ENCODE assay signal across 10 cellular contexts in the genomic region with DNA sequence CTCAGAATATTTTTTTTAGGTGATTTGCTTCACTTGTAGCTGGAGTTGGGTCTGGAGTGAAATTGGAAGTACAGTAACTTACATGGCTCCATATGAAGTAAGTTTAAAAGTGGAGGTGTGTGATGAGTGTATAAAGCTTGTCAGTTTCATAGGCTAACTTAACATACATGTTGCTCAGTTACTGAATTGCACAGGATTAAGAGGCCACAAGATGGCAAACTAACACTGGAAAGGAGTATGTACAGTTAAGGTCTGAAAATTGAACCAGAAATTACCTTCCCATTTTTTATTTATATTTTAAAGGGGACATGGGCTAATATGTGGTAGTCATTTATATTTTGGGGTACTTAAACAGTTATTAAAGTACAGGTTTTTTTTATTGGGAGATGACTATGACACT. TPM values are rescaled to one million over a fixed set of nuclear protein-coding genes. Genes with fewer than 3 reads are reported as not detected.
DNase-seq lines count a peak whose midpoint lies in the region; ATAC-seq and TF ChIP-seq lines count a peak whose summit lies in the region.
"Had no signal": no experiment of that assay in that cellular context is flagged by ENCODE, and none has a peak within 500 bp of the region (broad histone marks: within the 10 kb centered on the region; RNA-seq: fewer than 3 reads in every experiment).

No MANE protein-coding gene starts in this region.

- H3K9ac ChIP-seq in neuronal stem cell (ENCODE audit: low read depth, low read length, poor library complexity), result no peak overlapping the region

- H2AK5ac ChIP-seq in neuronal stem cell (ENCODE audit: low read depth, low read length), result no peak overlapping the region

- no peak overlapping the region for H3K4me2 ChIP-seq in neuronal stem cell (ENCODE audit: insufficient read depth, low read length, poor library complexity, severe bottlenecking)

- CTCF ChIA-PET in AG04450 (lab: Charles Lee), result interaction anchor here (2.7 kb wide), 1 partner anchor 44 kb away, joined by 12 read pairs; a partner anchor contains a TSS

- H3K23ac ChIP-seq in neuronal stem cell (ENCODE audit: low read depth, low read length, poor library complexity), result no peak overlapping the region

- no peak overlapping the region for H3K4me3 Mint-ChIP-seq in stimulated activated memory B cell treated with anti-CD40 and anti-IgM and Interleukin-4, amounts not matched to agents 10 μg/mL and 1 μg/mL and 100 μg/mL, for 72 hours
- H3K4me3 Mint-ChIP-seq: activated naive CD8-positive, alpha-beta T cell had no signal

- no peak overlapping the region for H3K27ac Mint-ChIP-seq in stimulated activated memory B cell treated with anti-CD40 and anti-IgM and Interleukin-4, amounts not matched to agents 10 μg/mL and 1 μg/mL and 100 μg/mL, for 72 hours
- H3K27ac Mint-ChIP-seq: activated naive CD8-positive, alpha-beta T cell had no signal

- no peak overlapping the region for H2BK5ac ChIP-seq in neuronal stem cell (ENCODE audit: low read length)

- no peak overlapping the region for H2AFZ ChIP-seq in neuronal stem cell (ENCODE audit: low read length)

- H4K8ac ChIP-seq in neuronal stem cell (ENCODE audit: low read depth, low read length), result no peak overlapping the region

- H2BK120ac ChIP-seq in neuronal stem cell (ENCODE audit: low read depth, low read length), result no peak overlapping the region

- DNase-seq in AG04450 (ENCODE audit: low read depth, low spot score) (no peak), NCI-H748 (lab: John Stamatoyannopoulos, UW; ENCODE audit: unreplicated experiment) (peak; percentile 44), epithelial cell of proximal tubule (ENCODE audit: low read depth) (no peak), neuronal stem cell (ENCODE audit: low spot score) (no peak)

- H3K4ac ChIP-seq in neuronal stem cell (ENCODE audit: low read length), result no peak overlapping the region

- H3K18ac ChIP-seq in neuronal stem cell (ENCODE audit: low read length), result no peak overlapping the region

- H3K79me1 ChIP-seq in neuronal stem cell (ENCODE audit: low read depth, low read length), result no peaks in the 10 kb centered on the region

- no peaks in the 10 kb centered on the region for H3K27me3 ChIP-seq in AG04450 (ENCODE audit: control insufficient read depth, insufficient read depth, low read length)
- H3K27me3 ChIP-seq in neuronal stem cell (ENCODE audit: control insufficient read depth in 3 of 3, insufficient read depth in 3 of 3, low read depth in 1 of 3, low read length in 3 of 3), result no peaks in the 10 kb centered on the region
- H3K27me3 ChIP-seq: SJCRH30 had no signal

- no peaks in the 10 kb centered on the region for H3K9me3 ChIP-seq in AG04450 (ENCODE audit: control insufficient read depth, insufficient read depth, low read length)
- H3K9me3 ChIP-seq in neuronal stem cell (replicated peaks in 1 of 2; ENCODE audit: control insufficient read depth in 2 of 2, insufficient read depth in 1 of 2, low read depth in 1 of 2, low read length in 2 of 2), result no peaks in the 10 kb centered on the region
- H3K9me3 ChIP-seq: SJCRH30 had no signal

- no peak overlapping the region for H4K91ac ChIP-seq in neuronal stem cell (ENCODE audit: low read depth, low read length, poor library complexity)

- TF ChIP-seq CTCF in AG04450 (IDR thresholded peaks at IDR 0.05; ENCODE audit: low read depth, low read length) (peak; percentile 23), epithelial cell of proximal tubule (conservative IDR thresholded peaks at IDR 0.05; ENCODE audit: low read depth, low read length) (peak; percentile 32)

- H3K36me3 Mint-ChIP-seq in stimulated activated memory B cell treated with anti-CD40 and anti-IgM and Interleukin-4, amounts not matched to agents 10 μg/mL and 1 μg/mL and 100 μg/mL, for 72 hours, result no peaks in the 10 kb centered on the region
- H3K36me3 Mint-ChIP-seq: activated naive CD8-positive, alpha-beta T cell had no signal

- H2BK12ac ChIP-seq in neuronal stem cell (ENCODE audit: low read length), result no peak overlapping the region

- peaks cover 0 to 2% of the 10 kb centered on the region in 2 donors for H3K4me1 ChIP-seq in neuronal stem cell (ENCODE audit: control insufficient read depth in 2 of 2, insufficient read depth in 1 of 2, low read depth in 1 of 2, low read length in 2 of 2)
- H3K4me1 ChIP-seq: SJCRH30 had no signal

- peak; percentile 54 for ATAC-seq in GM19351 (IDR thresholded peaks at IDR 0.05; ENCODE audit: unreplicated experiment)
- ATAC-seq in stimulated activated memory B cell treated with anti-CD40 and anti-IgM and Interleukin-4, amounts not matched to agents 10 μg/mL and 1 μg/mL and 100 μg/mL, for 72 hours, result no peak
- ATAC-seq in GM19397 (IDR thresholded peaks at IDR 0.05; ENCODE audit: unreplicated experiment), result no peak
- no peak for ATAC-seq in HG03432 (IDR thresholded peaks at IDR 0.05; ENCODE audit: unreplicated experiment)

- no peak overlapping the region for H2BK15ac ChIP-seq in neuronal stem cell (ENCODE audit: low read length)

- H3K27ac ChIP-seq in AG04450 (ENCODE audit: low read depth, low read length) (no peak overlapping the region), neuronal stem cell (replicated peaks; ENCODE audit: low read length) (no peak overlapping the region)
- H3K27ac ChIP-seq: SJCRH30 had no signal

- no peaks in the 10 kb centered on the region for H3K27me3 Mint-ChIP-seq in stimulated activated memory B cell treated with anti-CD40 and anti-IgM and Interleukin-4, amounts not matched to agents 10 μg/mL and 1 μg/mL and 100 μg/mL, for 72 hours
- H3K27me3 Mint-ChIP-seq: activated naive CD8-positive, alpha-beta T cell had no signal

- no peak overlapping the region for H3K4me3 ChIP-seq in AG04450 (ENCODE audit: low read depth, low read length)
- no peak overlapping the region for H3K4me3 ChIP-seq in epithelial cell of proximal tubule (ENCODE audit: low read depth, low read length)
- H3K4me3 ChIP-seq in neuronal stem cell (ENCODE audit: low read length in 2 of 2), result no peak overlapping the region
- H3K4me3 ChIP-seq: SJCRH30 had no signal

- no peaks in the 10 kb centered on the region for H3K36me3 ChIP-seq in neuronal stem cell (replicated peaks in 1 of 2; ENCODE audit: control insufficient read depth in 2 of 2, insufficient read depth in 2 of 2, low read length in 2 of 2)
- H3K36me3 ChIP-seq: SJCRH30 had no signal

- peaks cover 3% of the 10 kb centered on the region for H3K9me3 Mint-ChIP-seq in stimulated activated memory B cell treated with anti-CD40 and anti-IgM and Interleukin-4, amounts not matched to agents 10 μg/mL and 1 μg/mL and 100 μg/mL, for 72 hours

- no peak overlapping the region for H3K14ac ChIP-seq in neuronal stem cell (ENCODE audit: low read length)

- POLR2A ChIA-PET in AG04450 (lab: Yijun Ruan, JAX), result no interaction called here

- peaks cover 7% of the 10 kb centered on the region for H3K4me1 Mint-ChIP-seq in stimulated activated memory B cell treated with anti-CD40 and anti-IgM and Interleukin-4, amounts not matched to agents 10 μg/mL and 1 μg/mL and 100 μg/mL, for 72 hours

RNA-seq across cellular contexts. Expression of a gene that starts 45.3 kb away (rescaled TPM):
- polyA plus RNA-seq in AG04450 (2011; rRNA removed), result 6.4 and 9.1 TPM in 2 replicates
- 1.7 and 2.2 TPM in 2 replicates for polyA minus RNA-seq in AG04450 (2011; rRNA and poly(A)+ RNA removed)
- total RNA-seq in epithelial cell of proximal tubule, result 2.5 and 2.7 TPM in 2 replicates
- 15.5 TPM for polyA plus RNA-seq in neuronal stem cell (2013, experiment 1 of 2)
- 15.8 TPM for polyA plus RNA-seq in neuronal stem cell (2013, experiment 2 of 2)

RNA-seq across cellular contexts. Expression of a gene that starts 52.0 kb away (rescaled TPM):
- not detected in 2 replicates for polyA plus RNA-seq in AG04450 (2011; rRNA removed)
- not detected in 2 replicates for polyA minus RNA-seq in AG04450 (2011; rRNA and poly(A)+ RNA removed)
- total RNA-seq in epithelial cell of proximal tubule, result not detected in 2 replicates
- 0.15 TPM for polyA plus RNA-seq in neuronal stem cell (2013, experiment 1 of 2)
- 0.08 TPM for polyA plus RNA-seq in neuronal stem cell (2013, experiment 2 of 2)
- total RNA-seq: SJCRH30 had no signal
